Comparison of ENCODE assay signal across 1 cellular context in the genomic region with DNA sequence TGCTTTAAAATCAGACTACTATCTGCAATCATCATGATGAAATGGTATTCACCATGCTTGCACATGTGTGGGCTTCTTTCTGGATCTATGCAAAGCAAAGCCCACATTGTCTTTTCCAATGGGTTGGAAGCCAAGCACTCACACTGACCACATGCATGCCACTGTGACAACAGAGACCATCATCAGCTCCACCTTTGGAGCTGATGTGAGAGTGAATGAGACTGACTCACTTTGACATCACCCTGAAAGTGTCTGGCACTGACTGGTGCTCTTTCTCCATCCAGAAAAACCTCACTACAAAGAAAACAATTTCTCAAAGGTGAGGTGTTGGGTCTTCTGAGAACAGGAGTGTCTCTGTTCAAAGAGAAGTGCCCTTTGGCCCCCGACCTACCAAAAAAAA.
TF ChIP-seq lines count a peak whose summit lies in the region.

No MANE protein-coding gene starts in this region.

TF ChIP-seq in GM12878, 131 proteins besides CTCF, POLR2A, EP300 and RAD21 (continued from another document):
- TF ChIP-seq CBFB (IDR thresholded peaks at IDR 0.05; ENCODE audit: low read depth) (no peak), STAT1 (conservative IDR thresholded peaks at IDR 0.05) (no peak)
- TF ChIP-seq, protein P1, sequence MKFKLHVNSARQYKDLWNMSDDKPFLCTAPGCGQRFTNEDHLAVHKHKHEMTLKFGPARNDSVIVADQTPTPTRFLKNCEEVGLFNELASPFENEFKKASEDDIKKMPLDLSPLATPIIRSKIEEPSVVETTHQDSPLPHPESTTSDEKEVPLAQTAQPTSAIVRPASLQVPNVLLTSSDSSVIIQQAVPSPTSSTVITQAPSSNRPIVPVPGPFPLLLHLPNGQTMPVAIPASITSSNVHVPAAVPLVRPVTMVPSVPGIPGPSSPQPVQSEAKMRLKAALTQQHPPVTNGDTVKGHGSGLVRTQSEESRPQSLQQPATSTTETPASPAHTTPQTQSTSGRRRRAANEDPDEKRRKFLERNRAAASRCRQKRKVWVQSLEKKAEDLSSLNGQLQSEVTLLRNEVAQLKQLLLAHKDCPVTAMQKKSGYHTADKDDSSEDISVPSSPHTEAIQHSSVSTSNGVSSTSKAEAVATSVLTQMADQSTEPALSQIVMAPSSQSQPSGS (IDR thresholded peaks at IDR 0.05; ENCODE audit: low read length), result no peak
